13 cellular contexts compared by ENCODE assay signal in the genomic region with DNA sequence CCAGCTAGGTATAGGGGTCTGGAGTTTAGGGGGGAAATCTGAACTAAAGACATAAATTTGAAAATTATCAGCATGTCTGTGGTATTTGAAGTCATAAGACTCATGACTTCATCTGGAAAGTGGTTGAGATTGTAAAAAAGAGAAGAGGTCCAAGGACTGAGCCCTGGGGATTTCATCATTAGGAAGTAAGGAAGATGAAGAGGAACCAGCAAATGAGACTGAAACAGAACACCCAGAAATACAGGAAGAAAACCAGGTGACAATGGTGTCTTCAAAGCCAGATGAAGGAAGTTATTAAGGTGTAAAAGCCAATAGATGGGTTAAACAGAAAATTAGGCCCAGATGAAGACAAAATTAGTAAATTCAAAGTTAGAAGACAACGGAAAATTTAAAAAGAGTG.
"Had no signal": no experiment of that assay in that cellular context is flagged by ENCODE, and none has a peak within 500 bp of the region (broad histone marks: within the 10 kb centered on the region; RNA-seq: fewer than 3 reads in every experiment).

No MANE protein-coding gene starts in this region.

- H3K4me3 Mint-ChIP-seq: activated naive CD4-positive, alpha-beta T cell treated with anti-CD3 and anti-CD28 coated beads, Interleukin-2, amount 50 U/mL, for 24 hours; naive B cell; T-cell had no signal

- H3K27ac Mint-ChIP-seq: activated naive CD4-positive, alpha-beta T cell treated with anti-CD3 and anti-CD28 coated beads, Interleukin-2, amount 50 U/mL, for 24 hours; T-cell had no signal

- H3K27me3 ChIP-seq: brain microvascular endothelial cell, right atrium auricular region, tibial artery had no signal

- H3K4me3 ChIP-seq: lower lobe of right lung, right atrium auricular region, skin epidermis, tibial artery had no signal

- ATAC-seq: T-cell had no signal

- H3K4me1 ChIP-seq: lower lobe of right lung, right atrium auricular region, tibial artery had no signal

- H3K36me3 ChIP-seq: brain microvascular endothelial cell, lower lobe of right lung, right atrium auricular region, tibial artery had no signal

- H3K36me3 Mint-ChIP-seq: activated naive CD4-positive, alpha-beta T cell treated with anti-CD3 and anti-CD28 coated beads, Interleukin-2, amount 50 U/mL, for 24 hours; naive B cell; T-cell had no signal

- H3K9me3 Mint-ChIP-seq: activated naive CD4-positive, alpha-beta T cell treated with anti-CD3 and anti-CD28 coated beads, Interleukin-2, amount 50 U/mL, for 24 hours had no signal

- H3K4me1 Mint-ChIP-seq: T-cell had no signal

- H3K27ac ChIP-seq: brain microvascular endothelial cell, lower lobe of right lung, right atrium auricular region, tibial artery had no signal

- H3K27me3 Mint-ChIP-seq: activated naive CD4-positive, alpha-beta T cell treated with anti-CD3 and anti-CD28 coated beads, Interleukin-2, amount 50 U/mL, for 24 hours; T-cell had no signal

- DNase-seq: activated CD4-positive, alpha-beta T cell treated with anti-CD3 and anti-CD28 coated beads for 4 hours; brain microvascular endothelial cell; cerebellar nuclear complex; hypothalamus; lower lobe of right lung; naive B cell; stimulated activated CD4-positive, alpha-beta T cell treated with anti-CD3 and anti-CD28 coated beads, Interleukin-4, amount 100 ng/mL, for 4 hours; T-cell; T1000; tibial artery had no signal
